ENCODE assay signal across 15 cellular contexts in genomic region chr20:59122377-59122932, GRCh38. TPM values are rescaled to one million over a fixed set of nuclear protein-coding genes. Genes with fewer than 3 reads are reported as not detected.
DNase-seq lines count a peak whose midpoint lies in the region; ATAC-seq, FAIRE-seq and TF ChIP-seq lines count a peak whose summit lies in the region.
"Had no signal": no experiment of that assay in that cellular context is flagged by ENCODE, and none has a peak within 500 bp of the region (broad histone marks: within the 10 kb centered on the region; RNA-seq: fewer than 3 reads in every experiment).

No MANE protein-coding gene starts in this region.

- DNase-seq in activated naive CD4-positive, alpha-beta T cell treated with anti-CD3 and anti-CD28 coated beads for 36 hours, result peak; percentile 62
- no peak for DNase-seq in activated naive CD4-positive, alpha-beta T cell treated with anti-CD3 and anti-CD28 coated beads, Interleukin-2, amount 50 U/mL, for 16 hours
- no peak for DNase-seq in activated CD8-positive, alpha-beta memory T cell treated with anti-CD3 and anti-CD28 coated beads, Interleukin-2, amount 10 ng/mL, durations not matched to agents 7 days and 5 days
- DNase-seq in kidney (no peak), GM10266 (ENCODE audit: extremely low spot score) (no peak), A172 (ENCODE audit: low spot score) (no peak)
- DNase-seq: HCEC 1CT, NCI-H446 treated with DMSO at 0.1 percent for 48 hours had no signal

- H3K27ac ChIP-seq in iPS-20b (ENCODE audit: low read length), result peak overlapping the region; percentile 40
- peak overlapping the region; percentile 55 for H3K27ac ChIP-seq in thymus (ENCODE audit: low read depth)
- no peak overlapping the region for H3K27ac ChIP-seq in kidney (ENCODE audit: low read depth in 2 of 2, low read length in 2 of 2)
- H3K27ac ChIP-seq: cardiac muscle cell, epithelial cell of prostate had no signal

- H3K27ac Mint-ChIP-seq in activated naive CD4-positive, alpha-beta T cell treated with anti-CD3 and anti-CD28 coated beads for 36 hours, result peak overlapping the region; percentile 94
- peak overlapping the region; percentile 67 for H3K27ac Mint-ChIP-seq in activated CD8-positive, alpha-beta memory T cell treated with anti-CD3 and anti-CD28 coated beads, Interleukin-2, amount 10 ng/mL, durations not matched to agents 7 days and 5 days

- H3K9ac ChIP-seq in iPS-20b (ENCODE audit: low read depth, low read length) (peak overlapping the region; percentile 32; the same call in 1 of the 2 replicates), kidney (ENCODE audit: low read length in 2 of 2) (no peak overlapping the region)

- H3K9me3 ChIP-seq in iPS-20b (ENCODE audit: insufficient read depth, low read depth, low read length) (peaks cover 7% of the 10 kb centered on the region; the same call in 1 of the 2 replicates), thymus (ENCODE audit: control insufficient read depth) (no peaks in the 10 kb centered on the region), kidney (ENCODE audit: control insufficient read depth in 1 of 2, low read length in 2 of 2) (no peaks in the 10 kb centered on the region)

- peaks cover 71% of the 10 kb centered on the region for H3K4me1 Mint-ChIP-seq in activated naive CD4-positive, alpha-beta T cell treated with anti-CD3 and anti-CD28 coated beads for 36 hours (ENCODE audit: low read depth)
- H3K4me1 Mint-ChIP-seq in activated CD8-positive, alpha-beta memory T cell treated with anti-CD3 and anti-CD28 coated beads, Interleukin-2, amount 10 ng/mL, durations not matched to agents 7 days and 5 days, result peaks cover 52% of the 10 kb centered on the region

- CTCF ChIA-PET in activated naive CD4-positive, alpha-beta T cell treated with anti-CD3 and anti-CD28 coated beads for 36 hours (lab: Charles Lee), result interaction anchor here (0.7 to 3.8 kb wide), 23 partner anchors 10 to 100 kb away, joined by 3 to 24 read pairs (median 4); no protein-coding TSS in a partner anchor
- CTCF ChIA-PET in activated CD8-positive, alpha-beta memory T cell treated with anti-CD3 and anti-CD28 coated beads, Interleukin-2, amount 10 ng/mL, durations not matched to agents 7 days and 5 days (lab: Charles Lee), result interaction anchor here (0.7 to 3.5 kb wide), 11 partner anchors 8 to 99 kb away, joined by 3 to 26 read pairs (median 4); partner anchors contain the start of gene ZNF831

- H3K4me1 ChIP-seq in iPS-20b (ENCODE audit: insufficient read depth, low read length) (peaks cover 29% of the 10 kb centered on the region), thymus (ENCODE audit: control insufficient read depth, insufficient read depth, low read length) (peaks cover 7% of the 10 kb centered on the region), kidney (ENCODE audit: control insufficient read depth in 1 of 2, insufficient read depth in 1 of 2, low read depth in 1 of 2, low read length in 2 of 2) (no peaks in the 10 kb centered on the region)

- H3K4me3 ChIP-seq in iPS-20b (ENCODE audit: low read length), result peak overlapping the region; percentile 1; the same call in 1 of the 2 replicates
- no peak overlapping the region for H3K4me3 ChIP-seq in thymus (ENCODE audit: low read length)
- H3K4me3 ChIP-seq in kidney (ENCODE audit: low read length in 2 of 2), result no peak overlapping the region
- H3K4me3 ChIP-seq: cardiac muscle cell had no signal

- FAIRE-seq in kidney (lab: Jason Lieb, UNC), result no peak
- FAIRE-seq: RCC 7860 had no signal

- peaks cover 8% of the 10 kb centered on the region for H3K9me3 Mint-ChIP-seq in activated naive CD4-positive, alpha-beta T cell treated with anti-CD3 and anti-CD28 coated beads for 36 hours
- no peaks in the 10 kb centered on the region for H3K9me3 Mint-ChIP-seq in activated CD8-positive, alpha-beta memory T cell treated with anti-CD3 and anti-CD28 coated beads, Interleukin-2, amount 10 ng/mL, durations not matched to agents 7 days and 5 days (ENCODE audit: low read depth)

- peak overlapping the region; percentile 75 for H3K4me3 Mint-ChIP-seq in activated naive CD4-positive, alpha-beta T cell treated with anti-CD3 and anti-CD28 coated beads for 36 hours
- peak overlapping the region; percentile 52 for H3K4me3 Mint-ChIP-seq in activated CD8-positive, alpha-beta memory T cell treated with anti-CD3 and anti-CD28 coated beads, Interleukin-2, amount 10 ng/mL, durations not matched to agents 7 days and 5 days

- TF ChIP-seq CTCF in kidney (IDR thresholded peaks at IDR 0.05; ENCODE audit: borderline replicate concordance, extremely low read depth, insufficient read depth) (no peak), GM10266 (IDR thresholded peaks at IDR 0.05; ENCODE audit: control insufficient read depth, insufficient read depth, low read depth, missing control alignments) (no peak)

- H3K27me3 Mint-ChIP-seq in activated naive CD4-positive, alpha-beta T cell treated with anti-CD3 and anti-CD28 coated beads for 36 hours (ENCODE audit: low read depth), result no peaks in the 10 kb centered on the region
- H3K27me3 Mint-ChIP-seq in activated CD8-positive, alpha-beta memory T cell treated with anti-CD3 and anti-CD28 coated beads, Interleukin-2, amount 10 ng/mL, durations not matched to agents 7 days and 5 days, result peaks cover 22% of the 10 kb centered on the region

- intact Hi-C loops in activated naive CD4-positive, alpha-beta T cell treated with anti-CD3 and anti-CD28 coated beads for 36 hours (cut with micrococcal nuclease), result loop anchor here (1.0 kb wide), 1 partner anchor 44 kb away; no protein-coding TSS in a partner anchor
- intact Hi-C loops in kidney (cut with DNase I), result no loop called here

- WGBS in thymus, result 91% methylated on average over 6 of the region's 6 CpGs

- H3K36me3 Mint-ChIP-seq in activated naive CD4-positive, alpha-beta T cell treated with anti-CD3 and anti-CD28 coated beads for 36 hours (ENCODE audit: low read depth), result peaks cover 3% of the 10 kb centered on the region
- peaks cover 2% of the 10 kb centered on the region for H3K36me3 Mint-ChIP-seq in activated CD8-positive, alpha-beta memory T cell treated with anti-CD3 and anti-CD28 coated beads, Interleukin-2, amount 10 ng/mL, durations not matched to agents 7 days and 5 days

- H3K36me3 ChIP-seq in iPS-20b (ENCODE audit: insufficient read depth, low read depth, low read length) (no peaks in the 10 kb centered on the region), thymus (ENCODE audit: control insufficient read depth, insufficient read depth) (no peaks in the 10 kb centered on the region), kidney (ENCODE audit: control insufficient read depth in 1 of 2, insufficient read depth in 2 of 2, low read length in 2 of 2) (no peaks in the 10 kb centered on the region)
- H3K36me3 ChIP-seq: cardiac muscle cell had no signal

- ATAC-seq in activated CD8-positive, alpha-beta memory T cell treated with anti-CD3 and anti-CD28 coated beads, Interleukin-2, amount 10 ng/mL, durations not matched to agents 7 days and 5 days, result peak; percentile 42

- H3K27me3 ChIP-seq in iPS-20b (ENCODE audit: insufficient read depth, low read length) (no peaks in the 10 kb centered on the region), thymus (ENCODE audit: control insufficient read depth, insufficient read depth) (no peaks in the 10 kb centered on the region)
- H3K27me3 ChIP-seq: cardiac muscle cell had no signal

RNA-seq across cellular contexts. Expression of gene ZNF831, which starts 41.2 kb away (rescaled TPM):
- 1 to 10 TPM; 5.1 to 6.0 TPM for total RNA-seq in activated naive CD4-positive, alpha-beta T cell treated with anti-CD3 and anti-CD28 coated beads for 36 hours
- total RNA-seq in activated CD8-positive, alpha-beta memory T cell treated with anti-CD3 and anti-CD28 coated beads, Interleukin-2, amount 10 ng/mL, durations not matched to agents 7 days and 5 days, result 10 to 100 TPM in 1 of 2 experiments, 1 to 10 TPM in 1; 7.9 to 10.2 TPM
- polyA plus RNA-seq in thymus (2.9 TPM), kidney (ENCODE audit: insufficient read depth, low read depth, low replicate concordance) (0.04 TPM)
- total RNA-seq in kidney, result 1.9 TPM
- not detected in 2 replicates for total RNA-seq in A172 (2014; rRNA removed; shearing (Covaris generic))
- total RNA-seq: cardiac muscle cell, Daoy, osteocyte had no signal
- polyA plus RNA-seq: cardiac muscle cell had no signal

Comparison
In these comparisons a context has a peak if more than half of its experiments do, and no peak if none do; other contexts are left out.
1. H3K27ac ChIP-seq: peak in iPS-20b (single experiment) and thymus (single experiment); none in kidney (0 of 2).